ENCODE assay signal across 16 cellular contexts in the genomic region with DNA sequence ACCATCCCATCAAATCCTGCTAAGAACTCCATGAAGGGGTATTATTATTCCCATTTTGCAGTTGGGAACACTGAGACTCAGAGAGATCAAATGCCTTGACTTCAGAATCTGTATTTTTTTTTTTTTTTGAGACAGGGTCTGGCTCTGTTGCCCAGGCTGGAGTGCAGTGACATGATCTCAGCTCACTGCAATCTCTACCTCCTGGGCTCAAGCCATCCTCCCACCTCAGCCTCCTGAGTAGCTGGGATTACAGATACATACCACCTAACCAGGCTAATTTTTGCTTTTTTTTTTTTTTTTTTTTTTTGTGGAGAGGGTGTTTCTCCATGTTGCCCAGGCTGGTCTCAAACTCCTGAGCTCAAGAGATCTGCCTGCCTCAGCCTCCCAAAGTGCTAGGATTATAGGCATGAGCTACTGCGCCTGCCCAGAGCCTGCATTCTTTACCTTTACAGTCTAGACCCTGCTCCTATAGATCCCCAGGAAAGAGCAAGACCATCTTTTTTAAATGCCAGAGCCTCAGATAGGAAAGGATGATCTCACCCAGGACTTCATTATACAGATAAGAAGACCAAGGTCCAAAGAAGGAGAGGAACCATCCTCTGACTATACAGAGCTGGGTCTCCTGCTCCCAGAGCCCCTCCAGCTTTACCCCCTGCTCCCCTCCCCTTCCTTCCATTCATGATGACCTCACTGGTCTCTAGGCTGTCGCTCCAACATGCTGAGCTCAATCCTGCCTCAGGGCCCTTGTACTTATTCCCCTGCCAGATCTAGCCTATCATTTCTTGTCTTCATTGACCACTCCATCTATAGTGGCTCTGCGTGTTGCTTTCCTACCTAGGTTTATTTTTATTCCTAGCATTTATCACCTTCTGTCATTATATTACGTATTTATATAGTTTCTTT.
DNase-seq lines count a peak whose midpoint lies in the region; ATAC-seq, FAIRE-seq and TF ChIP-seq lines count a peak whose summit lies in the region.
"Had no signal": no experiment of that assay in that cellular context is flagged by ENCODE, and none has a peak within 500 bp of the region (broad histone marks: within the 10 kb centered on the region; RNA-seq: fewer than 3 reads in every experiment).

No MANE protein-coding gene starts in this region.

- H3K27me3 Mint-ChIP-seq in activated CD8-positive, alpha-beta T cell treated with anti-CD3 and anti-CD28 coated beads, Interleukin-2, amount 10 ng/mL, durations not matched to agents 7 days and 5 days (ENCODE audit: low read depth), result peaks cover 31% of the 10 kb centered on the region

- no peak for FAIRE-seq in HepG2 (lab: Jason Lieb, UNC)
- FAIRE-seq: A204.1, G401.6, GM12891 had no signal

- H3K4me1 Mint-ChIP-seq in activated CD8-positive, alpha-beta T cell treated with anti-CD3 and anti-CD28 coated beads, Interleukin-2, amount 10 ng/mL, durations not matched to agents 7 days and 5 days (ENCODE audit: low read depth), result peaks cover 3% of the 10 kb centered on the region
- H3K4me1 Mint-ChIP-seq: B cell; CD4-positive, alpha-beta memory T cell had no signal

- DNase-seq in HepG2 (ENCODE audit: low spot score) (peak; percentile 71), right lobe of liver (no peak), NCI-H226 (peak; percentile 70), islet precursor cell (peak; percentile 68), SKM-1 (lab: John Stamatoyannopoulos, UW; ENCODE audit: unreplicated experiment) (no peak), cardiac septum (ENCODE audit: low spot score) (no peak)
- no peak for DNase-seq in activated CD8-positive, alpha-beta T cell treated with anti-CD3 and anti-CD28 coated beads, Interleukin-2, amount 10 ng/mL, durations not matched to agents 7 days and 5 days
- DNase-seq: CD4-positive, alpha-beta memory T cell; DMS79; GM23248; H7 had no signal

- no peaks in the 10 kb centered on the region for H3K36me3 ChIP-seq in HepG2 (replicated peaks in 1 of 2; ENCODE audit: control insufficient read depth in 1 of 2, insufficient read depth in 2 of 2, low read length in 2 of 2)
- H3K36me3 ChIP-seq in right lobe of liver, result no peaks in the 10 kb centered on the region

- H3K4me2 ChIP-seq in HepG2 (ENCODE audit: low read depth, low read length), result no peak overlapping the region

- no peaks in the 10 kb centered on the region for H3K79me2 ChIP-seq in HepG2 (ENCODE audit: insufficient read depth, low read length)

- intact Hi-C loops in HepG2 (cut with micrococcal nuclease; ENCODE audit: unreplicated experiment), result loop anchor here (1.0 kb wide), 1 partner anchor 8 kb away; no protein-coding TSS in a partner anchor
- intact Hi-C loops in right lobe of liver (cut with DNase I), result no loop called here
- intact Hi-C loops in cardiac septum (cut with DNase I), result no loop called here

- no peak overlapping the region for H2AFZ ChIP-seq in HepG2 (ENCODE audit: low read length)
- H2AFZ ChIP-seq: GM23248 had no signal

- peak; percentile 6; the same call in 1 of the 3 replicates for ATAC-seq in HepG2
- no peak for ATAC-seq in right lobe of liver
- ATAC-seq in activated CD8-positive, alpha-beta T cell treated with anti-CD3 and anti-CD28 coated beads, Interleukin-2, amount 10 ng/mL, durations not matched to agents 7 days and 5 days, result no peak

- in situ Hi-C loops in HepG2 (cut with HindIII; ENCODE audit: extremely low pct_ligation_motif_present, low pct_unique_long_range_greater_than_20kb), result no loop called here

- 44% methylated on average over 4 of the region's 4 CpGs for WGBS in HepG2 (ENCODE audit: low lambda C conversion rate)
- 95% methylated on average over 4 of the region's 4 CpGs for WGBS in right lobe of liver (ENCODE audit: insufficient coverage, low coverage, low lambda C conversion rate, missing lambda C conversion rate)

- no peaks in the 10 kb centered on the region for H3K9me3 Mint-ChIP-seq in activated CD8-positive, alpha-beta T cell treated with anti-CD3 and anti-CD28 coated beads, Interleukin-2, amount 10 ng/mL, durations not matched to agents 7 days and 5 days (ENCODE audit: insufficient read depth)

- no peak overlapping the region for H3K9ac ChIP-seq in HepG2 (ENCODE audit: insufficient read depth, low read depth, low read length)
- H3K9ac ChIP-seq: GM23248 had no signal

- TF ChIP-seq POLR2A in HepG2 (IDR thresholded peaks at IDR 0.05; ENCODE audit: insufficient read depth in 1 of 2, low read depth in 2 of 2, low read length in 2 of 2) (no peak), right lobe of liver (IDR thresholded peaks at IDR 0.05) (no peak)

- no peak overlapping the region for H3K4me3 Mint-ChIP-seq in activated CD8-positive, alpha-beta T cell treated with anti-CD3 and anti-CD28 coated beads, Interleukin-2, amount 10 ng/mL, durations not matched to agents 7 days and 5 days
- H3K4me3 Mint-ChIP-seq: B cell; CD4-positive, alpha-beta memory T cell had no signal

- H3K9me3 ChIP-seq in HepG2 (ENCODE audit: low read length) (peaks cover 7% of the 10 kb centered on the region; the same call in 1 of the 2 replicates), right lobe of liver (no peaks in the 10 kb centered on the region)

- no peak for TF ChIP-seq EP300 in HepG2 (IDR thresholded peaks at IDR 0.05; ENCODE audit: low read depth in 2 of 2, low read length in 2 of 2)
- no peak for TF ChIP-seq EP300 in HepG2 (CRISPR knock-in tag; IDR thresholded peaks at IDR 0.05; ENCODE audit: borderline replicate concordance)

- no TSS peak for BruUV-seq in HepG2 (replicated peaks; lab: Mats Ljungman, UMichigan)

- H4K20me1 ChIP-seq in HepG2 (ENCODE audit: insufficient read depth, low read length), result no peaks in the 10 kb centered on the region

- no peak overlapping the region for H3K27ac Mint-ChIP-seq in activated CD8-positive, alpha-beta T cell treated with anti-CD3 and anti-CD28 coated beads, Interleukin-2, amount 10 ng/mL, durations not matched to agents 7 days and 5 days
- H3K27ac Mint-ChIP-seq: B cell; CD4-positive, alpha-beta memory T cell had no signal

- POLR2A ChIA-PET in HepG2 (lab: Yijun Ruan, JAX), result interaction anchor here (1.4 to 3.1 kb wide), 5 partner anchors 8 to 69 kb away, joined by 4 to 22 read pairs (median 6); no protein-coding TSS in a partner anchor
- POLR2A ChIA-PET in activated CD8-positive, alpha-beta T cell treated with anti-CD3 and anti-CD28 coated beads, Interleukin-2, amount 10 ng/mL, durations not matched to agents 7 days and 5 days (lab: Charles Lee), result interaction anchor here (0.6 to 1.2 kb wide), 2 partner anchors 9 to 11 kb away, joined by 3 to 4 read pairs; no protein-coding TSS in a partner anchor

- peaks cover 0 to 15% of the 10 kb centered on the region in 2 experiments; a peak in 3 of 5 replicates for H3K27me3 ChIP-seq in HepG2 (ENCODE audit: control insufficient read depth in 1 of 2, insufficient read depth in 2 of 2, low read length in 2 of 2)
- H3K27me3 ChIP-seq in right lobe of liver, result no peaks in the 10 kb centered on the region

- H3K4me3 ChIP-seq in HepG2 (replicated peaks in 1 of 3; ENCODE audit: insufficient read depth in 1 of 3, low read depth in 2 of 3, low read length in 3 of 3) (no peak overlapping the region), right lobe of liver (no peak overlapping the region)
- H3K4me3 ChIP-seq: GM23248 had no signal

- no peak for TF ChIP-seq RAD21 in HepG2 (CRISPR knock-in tag; IDR thresholded peaks at IDR 0.05)

- H3K27ac ChIP-seq in HepG2 (ENCODE audit: extremely low read length, insufficient read depth, low read length), result no peak overlapping the region
- H3K27ac ChIP-seq in right lobe of liver, result no peak overlapping the region
- H3K27ac ChIP-seq: C4-2B, GM23248 had no signal

- no peaks in the 10 kb centered on the region for H3K36me3 Mint-ChIP-seq in activated CD8-positive, alpha-beta T cell treated with anti-CD3 and anti-CD28 coated beads, Interleukin-2, amount 10 ng/mL, durations not matched to agents 7 days and 5 days (ENCODE audit: low read depth)
- H3K36me3 Mint-ChIP-seq: CD4-positive, alpha-beta memory T cell had no signal

- peaks cover 69% of the 10 kb centered on the region for H3K4me1 ChIP-seq in HepG2 (ENCODE audit: insufficient read depth, low read length)
- H3K4me1 ChIP-seq in right lobe of liver, result peaks cover 0 to 17% (median 7%) of the 10 kb centered on the region in 4 donors

- TF ChIP-seq CTCF in HepG2 (CRISPR knock-in tag; IDR thresholded peaks at IDR 0.05) (no peak), right lobe of liver (IDR thresholded peaks at IDR 0.05) (no peak)

- CTCF ChIA-PET in HepG2 (lab: Yijun Ruan, JAX; ENCODE audit: low intra/inter-chr PET ratio, low total read pairs), result no interaction called here
- CTCF ChIA-PET in activated CD8-positive, alpha-beta T cell treated with anti-CD3 and anti-CD28 coated beads, Interleukin-2, amount 10 ng/mL, durations not matched to agents 7 days and 5 days (lab: Charles Lee), result interaction anchor here (1.4 kb wide), 1 partner anchor 9 kb away, joined by 5 read pairs; no protein-coding TSS in a partner anchor

TF ChIP-seq in HepG2, 621 proteins besides CTCF, POLR2A, EP300 and RAD21 (continues in another document):
- TF ChIP-seq ZNF143 (CRISPR knock-in tag; IDR thresholded peaks at IDR 0.05), result 0 out of 2 replicates have a peak, but pooled peaks have one; percentile 18
- TF ChIP-seq JUN (CRISPR knock-in tag; IDR thresholded peaks at IDR 0.05), result peak; percentile 49; the same call in 1 of the 2 replicates
- TF ChIP-seq, protein P1, sequence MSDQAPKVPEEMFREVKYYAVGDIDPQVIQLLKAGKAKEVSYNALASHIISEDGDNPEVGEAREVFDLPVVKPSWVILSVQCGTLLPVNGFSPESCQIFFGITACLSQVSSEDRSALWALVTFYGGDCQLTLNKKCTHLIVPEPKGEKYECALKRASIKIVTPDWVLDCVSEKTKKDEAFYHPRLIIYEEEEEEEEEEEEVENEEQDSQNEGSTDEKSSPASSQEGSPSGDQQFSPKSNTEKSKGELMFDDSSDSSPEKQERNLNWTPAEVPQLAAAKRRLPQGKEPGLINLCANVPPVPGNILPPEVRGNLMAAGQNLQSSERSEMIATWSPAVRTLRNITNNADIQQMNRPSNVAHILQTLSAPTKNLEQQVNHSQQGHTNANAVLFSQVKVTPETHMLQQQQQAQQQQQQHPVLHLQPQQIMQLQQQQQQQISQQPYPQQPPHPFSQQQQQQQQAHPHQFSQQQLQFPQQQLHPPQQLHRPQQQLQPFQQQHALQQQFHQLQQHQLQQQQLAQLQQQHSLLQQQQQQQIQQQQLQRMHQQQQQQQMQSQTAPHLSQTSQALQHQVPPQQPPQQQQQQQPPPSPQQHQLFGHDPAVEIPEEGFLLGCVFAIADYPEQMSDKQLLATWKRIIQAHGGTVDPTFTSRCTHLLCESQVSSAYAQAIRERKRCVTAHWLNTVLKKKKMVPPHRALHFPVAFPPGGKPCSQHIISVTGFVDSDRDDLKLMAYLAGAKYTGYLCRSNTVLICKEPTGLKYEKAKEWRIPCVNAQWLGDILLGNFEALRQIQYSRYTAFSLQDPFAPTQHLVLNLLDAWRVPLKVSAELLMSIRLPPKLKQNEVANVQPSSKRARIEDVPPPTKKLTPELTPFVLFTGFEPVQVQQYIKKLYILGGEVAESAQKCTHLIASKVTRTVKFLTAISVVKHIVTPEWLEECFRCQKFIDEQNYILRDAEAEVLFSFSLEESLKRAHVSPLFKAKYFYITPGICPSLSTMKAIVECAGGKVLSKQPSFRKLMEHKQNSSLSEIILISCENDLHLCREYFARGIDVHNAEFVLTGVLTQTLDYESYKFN (CRISPR knock-in tag; conservative IDR thresholded peaks at IDR 0.05), result 0 out of 2 replicates have a peak, but pooled peaks have one; percentile 15

Comparison
In these comparisons a context has a peak if more than half of its experiments do, and no peak if none do; other contexts are left out.
1. DNase-seq: peak in HepG2 (single experiment), NCI-H226 (single experiment) and islet precursor cell (single experiment); none in right lobe of liver (0 of 3), activated CD8-positive, alpha-beta T cell treated with anti-CD3 and anti-CD28 coated beads, Interleukin-2, amount 10 ng/mL, durations not matched to agents 7 days and 5 days (single experiment), SKM-1 (single experiment) and cardiac septum (single experiment).